In the genomic region with DNA sequence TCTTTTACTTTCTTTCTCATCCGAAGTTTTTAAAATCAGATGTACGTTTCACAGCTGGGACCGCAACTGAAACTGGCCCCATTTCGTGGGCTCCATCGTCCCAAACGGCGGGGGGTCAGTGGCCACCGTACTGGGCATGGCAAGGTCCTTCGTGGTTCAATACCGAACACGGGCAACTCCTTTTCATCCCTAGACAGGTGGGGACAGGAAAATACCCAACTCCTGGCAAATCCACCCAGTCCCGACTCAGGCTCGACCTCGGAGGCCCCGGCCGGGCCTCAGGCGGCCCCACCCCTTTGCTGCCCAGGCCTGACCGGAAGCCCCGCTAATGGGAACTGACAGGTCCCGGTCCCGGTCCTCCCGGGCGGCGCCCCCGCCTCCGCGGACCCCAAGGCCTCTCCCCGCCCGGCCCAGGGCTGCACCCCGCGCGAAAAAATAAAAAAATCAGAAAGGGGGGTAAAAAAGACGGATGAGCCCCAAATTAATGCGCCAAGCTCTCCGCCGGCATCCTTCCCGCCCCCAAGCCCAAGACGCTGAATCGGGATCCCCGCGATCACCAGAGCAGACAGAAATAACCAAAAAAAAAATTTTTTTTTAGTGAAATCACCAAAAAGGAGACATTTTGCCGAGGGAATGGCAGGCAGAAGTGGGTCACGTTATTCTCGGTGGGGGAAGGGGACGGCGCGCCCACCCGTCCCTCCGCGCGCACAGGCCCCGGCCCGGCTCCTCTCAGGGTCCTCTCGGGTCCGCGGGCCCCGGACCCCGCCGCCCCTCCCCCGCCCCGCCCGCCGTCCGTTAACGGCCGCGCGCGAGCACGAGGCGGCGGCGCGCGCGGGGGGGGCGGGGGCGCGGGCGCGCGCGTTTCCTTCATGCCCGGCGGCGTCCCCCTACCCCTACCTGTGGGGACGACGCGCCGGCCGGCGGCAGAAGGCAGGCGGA, we compare ENCODE assay signal across 1 cellular context.
TF ChIP-seq lines count a peak whose summit lies in the region.

No MANE protein-coding gene starts in this region.

TF ChIP-seq in HepG2, 621 proteins besides CTCF, POLR2A, EP300 and RAD21 (continued from another document and continues in another):
- TF ChIP-seq RAD51 (IDR thresholded peaks at IDR 0.05; ENCODE audit: borderline replicate concordance) (no peak), KLF11 (CRISPR knock-in tag; IDR thresholded peaks at IDR 0.05) (peak; percentile 57; the same call in 1 of the 2 replicates), HNF4G (IDR thresholded peaks at IDR 0.05; ENCODE audit: borderline replicate concordance, low read depth, low read length) (no peak), HNF4G (CRISPR knock-in tag; IDR thresholded peaks at IDR 0.05; ENCODE audit: borderline replicate concordance, low read depth) (0 out of 2 replicates have a peak, but pooled peaks have one; percentile 34), NR2F1 (CRISPR knock-in tag; IDR thresholded peaks at IDR 0.05) (0 out of 4 replicates have a peak, but pooled peaks of 1 of the 2 experiments have one; percentile 39), MYC (CRISPR knock-in tag; IDR thresholded peaks at IDR 0.05; ENCODE audit: borderline replicate concordance) (no peak), ZNF33B (CRISPR knock-in tag; IDR thresholded peaks at IDR 0.05) (no peak), ZNF670 (CRISPR knock-in tag; IDR thresholded peaks at IDR 0.05; ENCODE audit: borderline replicate concordance) (no peak), AGO1 (IDR thresholded peaks at IDR 0.05; ENCODE audit: low read depth, low read length, poor library complexity, severe bottlenecking) (peak; percentile 79), GABPA (IDR thresholded peaks at IDR 0.05; ENCODE audit: low read depth, low read length) (peak; percentile 59), GABPA (CRISPR knock-in tag; IDR thresholded peaks at IDR 0.05; ENCODE audit: low read depth) (peak; percentile 77), MED1 (CRISPR knock-in tag; IDR thresholded peaks at IDR 0.05) (peak; percentile 61), ZBTB38 (CRISPR knock-in tag; IDR thresholded peaks at IDR 0.05) (peak; percentile 69; the same call in 1 of the 2 replicates), ZC3H13 (CRISPR knock-in tag; IDR thresholded peaks at IDR 0.05) (peak; percentile 52; the same call in 1 of the 2 replicates), GTF3A (CRISPR knock-in tag; conservative IDR thresholded peaks at IDR 0.05) (no peak), TCF7 (IDR thresholded peaks at IDR 0.05; ENCODE audit: low read depth) (no peak; the same call in 1 of the 2 replicates), SRSF1 (optimal IDR thresholded peaks at IDR 0.05; ENCODE audit: low read depth, low read length) (no peak), CBFB (CRISPR knock-in tag; IDR thresholded peaks at IDR 0.05) (no peak), HDAC1 (CRISPR knock-in tag; IDR thresholded peaks at IDR 0.05) (peak; percentile 83), ZNF460 (CRISPR knock-in tag; IDR thresholded peaks at IDR 0.05; ENCODE audit: borderline replicate concordance) (peak; percentile 39; the same call in 1 of the 2 replicates), RBFOX2 (IDR thresholded peaks at IDR 0.05; ENCODE audit: low read depth, low read length) (peak; percentile 78), SIN3A (IDR thresholded peaks at IDR 0.05; ENCODE audit: borderline replicate concordance, low read depth, low read length) (peak; percentile 96), TCF12 (IDR thresholded peaks at IDR 0.05) (no peak), TCF12 (CRISPR knock-in tag; IDR thresholded peaks at IDR 0.05) (no peak; the same call in 1 of the 2 replicates), NFE2L1 (CRISPR knock-in tag; IDR thresholded peaks at IDR 0.05; ENCODE audit: borderline replicate concordance) (no peak), NCOA2 (CRISPR knock-in tag; IDR thresholded peaks at IDR 0.05) (no peak), SP140L (CRISPR knock-in tag; IDR thresholded peaks at IDR 0.05; ENCODE audit: borderline replicate concordance) (0 out of 2 replicates have a peak, but pooled peaks have one; percentile 43), MIER2 (CRISPR knock-in tag; IDR thresholded peaks at IDR 0.05) (0 out of 2 replicates have a peak, but pooled peaks have one; percentile 8), MYNN (CRISPR knock-in tag; IDR thresholded peaks at IDR 0.05; ENCODE audit: low read depth) (0 out of 2 replicates have a peak, but pooled peaks have one; percentile 73), ZNF326 (CRISPR knock-in tag; IDR thresholded peaks at IDR 0.05; ENCODE audit: borderline replicate concordance) (no peak), YEATS2 (CRISPR knock-in tag; IDR thresholded peaks at IDR 0.05; ENCODE audit: borderline replicate concordance) (peak; percentile 66; the same call in 1 of the 2 replicates), PPARG (CRISPR knock-in tag; conservative IDR thresholded peaks at IDR 0.05) (peak; percentile 15; the same call in 1 of the 2 replicates), ZNF160 (CRISPR knock-in tag; IDR thresholded peaks at IDR 0.05) (peak; percentile 31; the same call in 1 of the 2 replicates), NFYC (CRISPR knock-in tag; IDR thresholded peaks at IDR 0.05) (no peak), SYNCRIP (IDR thresholded peaks at IDR 0.05; ENCODE audit: insufficient read depth, low read depth, low read length) (no peak), ZNF768 (CRISPR knock-in tag; IDR thresholded peaks at IDR 0.05) (peak; percentile 35; the same call in 1 of the 2 replicates), ETV6 (CRISPR knock-in tag; conservative IDR thresholded peaks at IDR 0.05) (peak; percentile 23; the same call in 1 of the 2 replicates), ZBTB7B (CRISPR knock-in tag; IDR thresholded peaks at IDR 0.05) (peak; percentile 60; the same call in 1 of the 2 replicates), KMT2A (CRISPR knock-in tag; IDR thresholded peaks at IDR 0.05) (peak; percentile 86), DNMT3B (CRISPR knock-in tag; conservative IDR thresholded peaks at IDR 0.05) (no peak)
- TF ChIP-seq, protein P1, sequence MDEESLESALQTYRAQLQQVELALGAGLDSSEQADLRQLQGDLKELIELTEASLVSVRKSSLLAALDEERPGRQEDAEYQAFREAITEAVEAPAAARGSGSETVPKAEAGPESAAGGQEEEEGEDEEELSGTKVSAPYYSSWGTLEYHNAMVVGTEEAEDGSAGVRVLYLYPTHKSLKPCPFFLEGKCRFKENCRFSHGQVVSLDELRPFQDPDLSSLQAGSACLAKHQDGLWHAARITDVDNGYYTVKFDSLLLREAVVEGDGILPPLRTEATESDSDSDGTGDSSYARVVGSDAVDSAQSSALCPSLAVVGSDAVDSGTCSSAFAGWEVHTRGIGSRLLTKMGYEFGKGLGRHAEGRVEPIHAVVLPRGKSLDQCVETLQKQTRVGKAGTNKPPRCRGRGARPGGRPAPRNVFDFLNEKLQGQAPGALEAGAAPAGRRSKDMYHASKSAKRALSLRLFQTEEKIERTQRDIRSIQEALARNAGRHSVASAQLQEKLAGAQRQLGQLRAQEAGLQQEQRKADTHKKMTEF (CRISPR knock-in tag; IDR thresholded peaks at IDR 0.05) = peak; percentile 75; the same call in 1 of the 2 replicates
- TF ChIP-seq, protein P2, sequence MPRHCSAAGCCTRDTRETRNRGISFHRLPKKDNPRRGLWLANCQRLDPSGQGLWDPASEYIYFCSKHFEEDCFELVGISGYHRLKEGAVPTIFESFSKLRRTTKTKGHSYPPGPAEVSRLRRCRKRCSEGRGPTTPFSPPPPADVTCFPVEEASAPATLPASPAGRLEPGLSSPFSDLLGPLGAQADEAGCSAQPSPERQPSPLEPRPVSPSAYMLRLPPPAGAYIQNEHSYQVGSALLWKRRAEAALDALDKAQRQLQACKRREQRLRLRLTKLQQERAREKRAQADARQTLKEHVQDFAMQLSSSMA (CRISPR knock-in tag; IDR thresholded peaks at IDR 0.05) = no peak
- TF ChIP-seq, protein P3, sequence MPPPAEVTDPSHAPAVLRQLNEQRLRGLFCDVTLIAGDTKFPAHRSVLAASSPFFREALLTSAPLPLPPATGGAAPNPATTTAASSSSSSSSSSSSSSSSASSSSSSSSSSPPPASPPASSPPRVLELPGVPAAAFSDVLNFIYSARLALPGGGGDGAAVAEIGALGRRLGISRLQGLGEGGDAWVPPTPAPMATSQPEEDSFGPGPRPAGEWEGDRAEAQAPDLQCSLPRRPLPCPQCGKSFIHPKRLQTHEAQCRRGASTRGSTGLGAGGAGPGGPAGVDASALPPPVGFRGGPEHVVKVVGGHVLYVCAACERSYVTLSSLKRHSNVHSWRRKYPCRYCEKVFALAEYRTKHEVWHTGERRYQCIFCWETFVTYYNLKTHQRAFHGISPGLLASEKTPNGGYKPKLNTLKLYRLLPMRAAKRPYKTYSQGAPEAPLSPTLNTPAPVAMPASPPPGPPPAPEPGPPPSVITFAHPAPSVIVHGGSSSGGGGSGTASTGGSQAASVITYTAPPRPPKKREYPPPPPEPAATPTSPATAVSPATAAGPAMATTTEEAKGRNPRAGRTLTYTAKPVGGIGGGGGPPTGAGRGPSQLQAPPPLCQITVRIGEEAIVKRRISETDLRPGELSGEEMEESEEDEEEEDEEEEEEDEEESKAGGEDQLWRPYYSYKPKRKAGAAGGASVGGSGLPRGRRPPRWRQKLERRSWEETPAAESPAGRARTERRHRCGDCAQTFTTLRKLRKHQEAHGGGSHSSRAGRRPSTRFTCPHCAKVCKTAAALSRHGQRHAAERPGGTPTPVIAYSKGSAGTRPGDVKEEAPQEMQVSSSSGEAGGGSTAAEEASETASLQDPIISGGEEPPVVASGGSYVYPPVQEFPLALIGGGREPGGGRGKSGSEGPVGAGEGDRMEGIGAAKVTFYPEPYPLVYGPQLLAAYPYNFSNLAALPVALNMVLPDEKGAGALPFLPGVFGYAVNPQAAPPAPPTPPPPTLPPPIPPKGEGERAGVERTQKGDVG (CRISPR knock-in tag; IDR thresholded peaks at IDR 0.05; ENCODE audit: borderline replicate concordance) = peak; percentile 73; the same call in 1 of the 2 replicates
- TF ChIP-seq, protein P4, sequence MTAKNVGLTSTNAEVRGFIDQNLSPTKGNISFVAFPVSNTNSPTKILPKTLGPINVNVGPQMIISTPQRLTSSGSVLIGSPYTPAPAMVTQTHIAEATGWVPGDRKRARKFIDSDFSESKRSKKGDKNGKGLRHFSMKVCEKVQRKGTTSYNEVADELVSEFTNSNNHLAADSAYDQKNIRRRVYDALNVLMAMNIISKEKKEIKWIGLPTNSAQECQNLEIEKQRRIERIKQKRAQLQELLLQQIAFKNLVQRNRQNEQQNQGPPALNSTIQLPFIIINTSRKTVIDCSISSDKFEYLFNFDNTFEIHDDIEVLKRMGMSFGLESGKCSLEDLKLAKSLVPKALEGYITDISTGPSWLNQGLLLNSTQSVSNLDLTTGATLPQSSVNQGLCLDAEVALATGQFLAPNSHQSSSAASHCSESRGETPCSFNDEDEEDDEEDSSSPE (CRISPR knock-in tag; IDR thresholded peaks at IDR 0.05) = no peak
- TF ChIP-seq, protein P5, sequence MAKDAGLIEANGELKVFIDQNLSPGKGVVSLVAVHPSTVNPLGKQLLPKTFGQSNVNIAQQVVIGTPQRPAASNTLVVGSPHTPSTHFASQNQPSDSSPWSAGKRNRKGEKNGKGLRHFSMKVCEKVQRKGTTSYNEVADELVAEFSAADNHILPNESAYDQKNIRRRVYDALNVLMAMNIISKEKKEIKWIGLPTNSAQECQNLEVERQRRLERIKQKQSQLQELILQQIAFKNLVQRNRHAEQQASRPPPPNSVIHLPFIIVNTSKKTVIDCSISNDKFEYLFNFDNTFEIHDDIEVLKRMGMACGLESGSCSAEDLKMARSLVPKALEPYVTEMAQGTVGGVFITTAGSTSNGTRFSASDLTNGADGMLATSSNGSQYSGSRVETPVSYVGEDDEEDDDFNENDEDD (CRISPR knock-in tag; IDR thresholded peaks at IDR 0.05; ENCODE audit: borderline replicate concordance) = no peak
- TF ChIP-seq, protein P6, sequence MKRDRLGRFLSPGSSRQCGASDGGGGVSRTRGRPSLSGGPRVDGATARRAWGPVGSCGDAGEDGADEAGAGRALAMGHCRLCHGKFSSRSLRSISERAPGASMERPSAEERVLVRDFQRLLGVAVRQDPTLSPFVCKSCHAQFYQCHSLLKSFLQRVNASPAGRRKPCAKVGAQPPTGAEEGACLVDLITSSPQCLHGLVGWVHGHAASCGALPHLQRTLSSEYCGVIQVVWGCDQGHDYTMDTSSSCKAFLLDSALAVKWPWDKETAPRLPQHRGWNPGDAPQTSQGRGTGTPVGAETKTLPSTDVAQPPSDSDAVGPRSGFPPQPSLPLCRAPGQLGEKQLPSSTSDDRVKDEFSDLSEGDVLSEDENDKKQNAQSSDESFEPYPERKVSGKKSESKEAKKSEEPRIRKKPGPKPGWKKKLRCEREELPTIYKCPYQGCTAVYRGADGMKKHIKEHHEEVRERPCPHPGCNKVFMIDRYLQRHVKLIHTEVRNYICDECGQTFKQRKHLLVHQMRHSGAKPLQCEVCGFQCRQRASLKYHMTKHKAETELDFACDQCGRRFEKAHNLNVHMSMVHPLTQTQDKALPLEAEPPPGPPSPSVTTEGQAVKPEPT (CRISPR knock-in tag; IDR thresholded peaks at IDR 0.05; ENCODE audit: low read depth) = peak; percentile 86; the same call in 1 of the 2 replicates
- TF ChIP-seq, protein P7, sequence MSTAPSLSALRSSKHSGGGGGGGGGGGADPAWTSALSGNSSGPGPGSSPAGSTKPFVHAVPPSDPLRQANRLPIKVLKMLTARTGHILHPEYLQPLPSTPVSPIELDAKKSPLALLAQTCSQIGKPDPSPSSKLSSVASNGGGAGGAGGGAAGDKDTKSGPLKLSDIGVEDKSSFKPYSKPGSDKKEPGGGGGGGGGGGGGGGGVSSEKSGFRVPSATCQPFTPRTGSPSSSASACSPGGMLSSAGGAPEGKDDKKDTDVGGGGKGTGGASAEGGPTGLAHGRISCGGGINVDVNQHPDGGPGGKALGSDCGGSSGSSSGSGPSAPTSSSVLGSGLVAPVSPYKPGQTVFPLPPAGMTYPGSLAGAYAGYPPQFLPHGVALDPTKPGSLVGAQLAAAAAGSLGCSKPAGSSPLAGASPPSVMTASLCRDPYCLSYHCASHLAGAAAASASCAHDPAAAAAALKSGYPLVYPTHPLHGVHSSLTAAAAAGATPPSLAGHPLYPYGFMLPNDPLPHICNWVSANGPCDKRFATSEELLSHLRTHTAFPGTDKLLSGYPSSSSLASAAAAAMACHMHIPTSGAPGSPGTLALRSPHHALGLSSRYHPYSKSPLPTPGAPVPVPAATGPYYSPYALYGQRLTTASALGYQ (CRISPR knock-in tag; IDR thresholded peaks at IDR 0.05) = no peak; the same call in 1 of the 2 replicates
- TF ChIP-seq, protein P8, sequence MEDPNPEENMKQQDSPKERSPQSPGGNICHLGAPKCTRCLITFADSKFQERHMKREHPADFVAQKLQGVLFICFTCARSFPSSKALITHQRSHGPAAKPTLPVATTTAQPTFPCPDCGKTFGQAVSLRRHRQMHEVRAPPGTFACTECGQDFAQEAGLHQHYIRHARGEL (CRISPR knock-in tag; IDR thresholded peaks at IDR 0.05) = 0 out of 2 replicates have a peak, but pooled peaks have one; percentile 73
- TF ChIP-seq, protein P9, sequence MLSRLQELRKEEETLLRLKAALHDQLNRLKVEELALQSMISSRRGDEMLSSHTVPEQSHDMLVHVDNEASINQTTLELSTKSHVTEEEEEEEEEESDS (CRISPR knock-in tag; IDR thresholded peaks at IDR 0.05; ENCODE audit: borderline replicate concordance) = 0 out of 2 replicates have a peak, but pooled peaks have one; percentile 28
- TF ChIP-seq, protein P10, sequence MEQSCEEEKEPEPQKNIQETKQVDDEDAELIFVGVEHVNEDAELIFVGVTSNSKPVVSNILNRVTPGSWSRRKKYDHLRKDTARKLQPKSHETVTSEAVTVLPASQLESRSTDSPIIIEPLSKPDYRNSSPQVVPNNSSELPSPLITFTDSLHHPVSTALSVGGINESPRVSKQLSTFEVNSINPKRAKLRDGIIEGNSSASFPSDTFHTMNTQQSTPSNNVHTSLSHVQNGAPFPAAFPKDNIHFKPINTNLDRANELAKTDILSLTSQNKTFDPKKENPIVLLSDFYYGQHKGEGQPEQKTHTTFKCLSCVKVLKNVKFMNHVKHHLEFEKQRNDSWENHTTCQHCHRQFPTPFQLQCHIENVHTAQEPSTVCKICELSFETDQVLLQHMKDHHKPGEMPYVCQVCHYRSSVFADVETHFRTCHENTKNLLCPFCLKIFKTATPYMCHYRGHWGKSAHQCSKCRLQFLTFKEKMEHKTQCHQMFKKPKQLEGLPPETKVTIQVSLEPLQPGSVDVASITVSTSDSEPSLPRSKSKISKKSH (CRISPR knock-in tag; IDR thresholded peaks at IDR 0.05; ENCODE audit: borderline replicate concordance) = peak; percentile 86
